9 cellular contexts compared by ENCODE assay signal in the genomic region with DNA sequence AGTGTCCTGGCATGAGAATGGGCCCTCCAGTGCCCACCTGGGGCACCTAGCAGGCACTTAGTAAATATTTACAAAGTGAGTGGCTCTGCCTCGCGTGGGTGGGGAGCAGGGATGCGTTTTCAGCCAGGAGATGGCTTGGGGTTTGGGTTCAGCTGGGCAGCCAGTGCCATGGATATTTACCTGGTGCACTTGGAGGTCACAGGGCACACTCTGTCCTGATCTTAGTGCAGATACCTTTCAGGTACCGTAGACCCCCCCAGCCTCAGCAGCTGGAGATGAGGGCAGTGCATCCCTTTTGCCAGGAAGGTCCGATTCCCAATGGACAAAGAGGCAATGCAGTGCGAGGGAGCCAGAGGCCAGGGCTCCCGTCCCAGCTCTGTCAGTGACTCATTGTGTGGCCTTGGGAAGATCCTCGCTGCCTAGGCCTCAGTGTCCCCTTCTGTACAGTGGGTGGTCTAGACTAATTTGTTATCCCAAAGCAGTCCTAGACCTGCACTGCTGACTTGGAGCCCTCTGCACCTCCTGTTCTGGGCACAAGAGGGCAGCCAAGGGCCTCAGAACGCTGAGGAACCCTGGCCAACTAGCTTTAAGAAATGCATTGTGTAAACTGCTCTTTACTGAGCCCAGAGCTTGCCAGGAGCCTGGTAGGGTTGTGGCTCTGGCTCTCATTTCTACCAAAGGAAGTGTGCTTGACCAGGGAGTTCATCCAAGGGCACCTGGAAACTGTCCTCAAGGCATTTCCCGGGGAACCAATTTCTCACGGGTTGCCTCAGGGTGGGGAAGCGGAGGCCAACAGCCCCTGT. TPM values are rescaled to one million over a fixed set of nuclear protein-coding genes. Genes with fewer than 3 reads are reported as not detected.
DNase-seq lines count a peak whose midpoint lies in the region; ATAC-seq and TF ChIP-seq lines count a peak whose summit lies in the region.
"Had no signal": no experiment of that assay in that cellular context is flagged by ENCODE, and none has a peak within 500 bp of the region (broad histone marks: within the 10 kb centered on the region; RNA-seq: fewer than 3 reads in every experiment).

No MANE protein-coding gene starts in this region.

- no peak for TF ChIP-seq POLR2A in vagina (IDR thresholded peaks at IDR 0.05)

- ATAC-seq in GM21515 (IDR thresholded peaks at IDR 0.05; ENCODE audit: unreplicated experiment), result peak; percentile 65
- peak; percentile 92 to 96 (median 96) for ATAC-seq in psoas muscle

- no peaks in the 10 kb centered on the region for H3K9me3 Mint-ChIP-seq in Caco-2 (ENCODE audit: unreplicated experiment)

- H2AFZ ChIP-seq in SU-DHL-6 (ENCODE audit: low read depth, low read length, severe bottlenecking), result no peak overlapping the region

- POLR2A ChIA-PET in Caco-2 (lab: Charles Lee), result interaction anchor here (0.6 kb wide), 2 partner anchors 152 to 404 kb away, joined by 4 to 5 read pairs; no protein-coding TSS in a partner anchor

- no peaks in the 10 kb centered on the region for H3K9me3 ChIP-seq in Caco-2
- no peaks in the 10 kb centered on the region for H3K9me3 ChIP-seq in SU-DHL-6 (ENCODE audit: insufficient read depth, low read length)
- no peaks in the 10 kb centered on the region for H3K9me3 ChIP-seq in cardiac muscle cell (ENCODE audit: low read depth)
- no peaks in the 10 kb centered on the region for H3K9me3 ChIP-seq in psoas muscle
- H3K9me3 ChIP-seq in vagina, result no peaks in the 10 kb centered on the region

- intact Hi-C loops in Caco-2 (cut with micrococcal nuclease; ENCODE audit: unreplicated experiment) (loop anchor here (1.0 kb wide), 1 partner anchor 152 kb away; no protein-coding TSS in a partner anchor), psoas muscle (cut with DNase I) (loop anchor here (1.0 to 2.0 kb wide), 2 partner anchors 153 kb away; no protein-coding TSS in a partner anchor), vagina (cut with DNase I) (loop anchor here (2.0 kb wide), 1 partner anchor 155 kb away; no protein-coding TSS in a partner anchor)

- H3K36me3 ChIP-seq in Caco-2 (ENCODE audit: control insufficient read depth, insufficient read depth, low read length) (no peaks in the 10 kb centered on the region), SU-DHL-6 (ENCODE audit: low read length) (no peaks in the 10 kb centered on the region), cardiac muscle cell (no peaks in the 10 kb centered on the region), psoas muscle (ENCODE audit: insufficient read depth in 1 of 2, low read depth in 1 of 2) (peaks cover 0 to 12% of the 10 kb centered on the region in 2 donors), vagina (peaks cover 0 to 4% of the 10 kb centered on the region in 2 donors)

- H3K36me3 Mint-ChIP-seq in Caco-2 (ENCODE audit: insufficient read depth, unreplicated experiment), result no peaks in the 10 kb centered on the region

- no peak overlapping the region for H3K27ac Mint-ChIP-seq in Caco-2 (ENCODE audit: unreplicated experiment)

- TF ChIP-seq CTCF in Caco-2 (IDR thresholded peaks at IDR 0.05; ENCODE audit: insufficient read depth in 1 of 2, low read depth in 1 of 2, low read length in 1 of 2, severe bottlenecking in 1 of 2, unreplicated experiment in 1 of 2) (peak; percentile 93 to 96), SU-DHL-6 (IDR thresholded peaks at IDR 0.05; ENCODE audit: insufficient read depth, low read length, poor library complexity, severe bottlenecking) (peak; percentile 59), cardiac muscle cell (IDR thresholded peaks at IDR 0.05; ENCODE audit: low read depth, low read length) (peak; percentile 97), psoas muscle (IDR thresholded peaks at IDR 0.05) (peak; percentile 89), vagina (IDR thresholded peaks at IDR 0.05) (peak; percentile 94 to 98 (median 95))

- H3K4me3 ChIP-seq in Caco-2 (ENCODE audit: low read depth, low read length), result no peak overlapping the region
- H3K4me3 ChIP-seq in SU-DHL-6 (ENCODE audit: insufficient read depth, low read length, poor library complexity, severe bottlenecking), result no peak overlapping the region
- H3K4me3 ChIP-seq in cardiac muscle cell, result no peak overlapping the region
- H3K4me3 ChIP-seq in psoas muscle, result no peak overlapping the region
- no peak overlapping the region for H3K4me3 ChIP-seq in vagina
- H3K4me3 ChIP-seq: SK-N-MC had no signal

- H3K4me1 ChIP-seq in Caco-2, result no peaks in the 10 kb centered on the region
- peaks cover 4% of the 10 kb centered on the region for H3K4me1 ChIP-seq in cardiac muscle cell (ENCODE audit: low read depth)
- peaks cover 12% of the 10 kb centered on the region for H3K4me1 ChIP-seq in psoas muscle
- H3K4me1 ChIP-seq in vagina, result peaks cover 8% of the 10 kb centered on the region

- CTCF ChIA-PET in Caco-2 (lab: Charles Lee), result interaction anchor here (0.6 to 2.8 kb wide), 22 partner anchors 11 to 404 kb away, joined by 3 to 115 read pairs (median 4); partner anchors contain the start of gene HDAC11

- WGBS in psoas muscle, 3 donors, result 41 to 42% (median 41%) methylated on average over 12 of the region's 12 CpGs

- no peaks in the 10 kb centered on the region for H3K9me2 ChIP-seq in SU-DHL-6 (replicated peaks; ENCODE audit: insufficient read depth, low read length)

- BruUV-seq in Caco-2 (replicated peaks; lab: Mats Ljungman, UMichigan), result no TSS peak

- no peaks in the 10 kb centered on the region for H4K20me1 ChIP-seq in SU-DHL-6 (ENCODE audit: low read depth, low read length)

- no peaks in the 10 kb centered on the region for H3K4me1 Mint-ChIP-seq in Caco-2 (ENCODE audit: low read depth, unreplicated experiment)

- H3K4me3 Mint-ChIP-seq in Caco-2 (ENCODE audit: unreplicated experiment), result no peak overlapping the region

- no peak overlapping the region for H3K4me2 ChIP-seq in SU-DHL-6 (ENCODE audit: low read depth, low read length, poor library complexity, severe bottlenecking)

- H3K9ac ChIP-seq in SU-DHL-6 (ENCODE audit: low read length), result no peak overlapping the region

- H3K27ac ChIP-seq in SU-DHL-6 (ENCODE audit: low read depth, low read length), result no peak overlapping the region
- H3K27ac ChIP-seq in cardiac muscle cell, result no peak overlapping the region
- H3K27ac ChIP-seq in psoas muscle, result no peak overlapping the region
- peak overlapping the region; percentile 46 for H3K27ac ChIP-seq in vagina
- H3K27ac ChIP-seq: SK-N-MC had no signal

- no peaks in the 10 kb centered on the region for H3F3A ChIP-seq in SU-DHL-6 (ENCODE audit: insufficient read depth)

- DNase-seq in Caco-2 (peak; percentile 65 to 83), LoVo (ENCODE audit: low spot score) (peak; percentile 74), cardiac muscle cell (ENCODE audit: low read depth in 1 of 2, low spot score in 1 of 2) (peak; percentile 85 to 88), psoas muscle (peak; percentile 76 to 89), vagina (ENCODE audit: extremely low spot score in 2 of 2) (no peak)
- DNase-seq in activated naive CD8-positive, alpha-beta T cell treated with anti-CD3 and anti-CD28 coated beads, Interleukin-2, amount 50 U/mL, for 16 hours (ENCODE audit: low read depth, low spot score), result peak; percentile 35

- H3K27me3 Mint-ChIP-seq in Caco-2 (ENCODE audit: insufficient read depth, unreplicated experiment), result no peaks in the 10 kb centered on the region

- H3K27me3 ChIP-seq in Caco-2 (replicated peaks; ENCODE audit: control insufficient read depth, insufficient read depth, low read length) (no peaks in the 10 kb centered on the region), SU-DHL-6 (ENCODE audit: low read length) (no peaks in the 10 kb centered on the region), cardiac muscle cell (no peaks in the 10 kb centered on the region), psoas muscle (ENCODE audit: insufficient read depth in 3 of 3, low read length in 2 of 3) (no peaks in the 10 kb centered on the region), vagina (no peaks in the 10 kb centered on the region)

- no peaks in the 10 kb centered on the region for H3K79me2 ChIP-seq in SU-DHL-6 (ENCODE audit: insufficient read depth, low read length)

RNA-seq across cellular contexts. Expression of gene HDAC11, which starts 16.0 kb away (rescaled TPM):
- total RNA-seq in Caco-2 (2022), result 10.5 and 10.9 TPM in 2 replicates
- 35.3 and 35.7 TPM in 2 replicates for total RNA-seq in cardiac muscle cell
- 27.1 and 41.4 TPM in 2 replicates for polyA plus RNA-seq in cardiac muscle cell
- total RNA-seq in psoas muscle, result 10 to 100 TPM; 16.5 to 24.8 (median 21.2) TPM
- polyA plus RNA-seq in psoas muscle, result 10 to 100 TPM in 2 of 3 donors, 1 to 10 TPM in 1; 9.2 to 29.6 (median 22.3) TPM
- 12.0 TPM for total RNA-seq in vagina

RNA-seq across cellular contexts. Expression of gene FBLN2, which starts 52.8 kb away (rescaled TPM):
- total RNA-seq in Caco-2 (2022) (36.7 and 48.8 TPM in 2 replicates), cardiac muscle cell (24.9 and 42.4 TPM in 2 replicates), psoas muscle (10 to 100 TPM; 24.9 to 59.4 (median 29.7) TPM), vagina (94.3 TPM)
- polyA plus RNA-seq in cardiac muscle cell (19.3 and 33.5 TPM in 2 replicates), psoas muscle (10 to 100 TPM; 12.8 to 16.1 (median 14.7) TPM)

Comparison
In these comparisons a context has a peak if more than half of its experiments do, and no peak if none do; other contexts are left out.
1. DNase-seq: peak in Caco-2 (2 of 2), LoVo (single experiment), activated naive CD8-positive, alpha-beta T cell treated with anti-CD3 and anti-CD28 coated beads, Interleukin-2, amount 50 U/mL, for 16 hours (single experiment), cardiac muscle cell (2 of 2) and psoas muscle (2 of 2); none in vagina (0 of 2).
2. Peak in every context shown above with its lines, with median percentiles within 50 percentile points of each other: CTCF ChIP-seq.